Comparison of ENCODE assay signal across 23 cellular contexts in the genomic region with DNA sequence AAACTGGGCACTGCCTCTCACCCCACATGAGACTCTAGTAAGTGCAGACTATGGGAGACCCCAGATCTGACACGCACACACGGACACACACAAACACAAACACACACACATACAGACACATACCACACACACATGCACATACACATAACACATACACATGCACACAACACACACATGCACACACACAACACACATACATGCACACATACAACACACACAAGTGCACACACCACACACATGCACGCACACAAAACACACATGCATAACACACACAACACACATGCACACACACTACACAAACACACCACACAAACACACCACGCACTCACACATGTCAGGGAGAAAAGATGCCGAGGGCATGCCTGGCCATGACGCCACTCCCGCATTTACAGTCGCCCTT.
"Had no signal": no experiment of that assay in that cellular context is flagged by ENCODE, and none has a peak within 500 bp of the region (broad histone marks: within the 10 kb centered on the region; RNA-seq: fewer than 3 reads in every experiment).

No MANE protein-coding gene starts in this region.

- H3K27ac ChIP-seq: epithelial cell of prostate, ovary, stomach, testis, upper lobe of right lung had no signal

- H3K27ac Mint-ChIP-seq: activated B cell treated with CpG ODN at 0.5 μM for 24 hours; activated CD4-positive, alpha-beta T cell treated with anti-CD3 and anti-CD28 coated beads, Interleukin-2, amount 10 ng/mL, durations not matched to agents 24 days and 14 days; activated naive CD8-positive, alpha-beta T cell treated with anti-CD3 and anti-CD28 coated beads, Interleukin-2, amount 10 ng/mL, durations not matched to agents 7 days and 5 days; activated T-helper 1 cell treated with anti-CD3 and anti-CD28 coated beads, Interleukin-12 subunit alpha, Interleukin-12 subunit beta, Interleukin-2, Interleukin-4 antibody, amounts not matched to agents 30 ng/mL and 10 ng/mL and 1 ng/mL, durations not matched to agents 14 hours and 24 hours and 36 hours; effector memory CD8-positive, alpha-beta T cell had no signal

- H3K4me3 ChIP-seq: lung, ovary, stomach, testis, upper lobe of right lung had no signal

- H3K9me3 ChIP-seq: ovary, stomach, testis, upper lobe of right lung had no signal

- H3K9me3 Mint-ChIP-seq: activated B cell treated with CpG ODN at 0.5 μM for 24 hours; activated T-helper 1 cell treated with anti-CD3 and anti-CD28 coated beads, Interleukin-12 subunit alpha, Interleukin-12 subunit beta, Interleukin-2, Interleukin-4 antibody, amounts not matched to agents 30 ng/mL and 10 ng/mL and 1 ng/mL, durations not matched to agents 14 hours and 24 hours and 36 hours; effector memory CD8-positive, alpha-beta T cell; neural crest cell had no signal

- DNase-seq: activated B cell treated with CpG ODN at 0.5 μM for 24 hours; activated CD4-positive, alpha-beta T cell treated with anti-CD3 and anti-CD28 coated beads, Interleukin-2, amount 10 ng/mL, durations not matched to agents 24 days and 14 days; activated CD8-positive, alpha-beta memory T cell treated with anti-CD3 and anti-CD28 coated beads, Interleukin-2, amount 50 U/mL, for 48 hours; activated naive CD4-positive, alpha-beta T cell; activated naive CD8-positive, alpha-beta T cell treated with anti-CD3 and anti-CD28 coated beads, Interleukin-2, amount 10 ng/mL, durations not matched to agents 7 days and 5 days; anterior cingulate cortex; dermis blood vessel endothelial cell; effector memory CD8-positive, alpha-beta T cell; foreskin melanocyte; islet precursor cell; midbrain; ovary; stimulated activated CD4-positive, alpha-beta T cell treated with anti-CD3 and anti-CD28 coated beads, Interleukin-12 subunit alpha, Interleukin-12 subunit beta, amount 100 ng/mL, for 4 hours; stimulated activated CD4-positive, alpha-beta T cell treated with anti-CD3 and anti-CD28 coated beads, Interleukin-2, amount 100 ng/mL, for 24 hours; stomach; T-helper 1 cell; T1000; testis; upper lobe of right lung had no signal

- ATAC-seq: effector memory CD8-positive, alpha-beta T cell; upper lobe of right lung had no signal

- H3K27me3 ChIP-seq: ovary, stomach, testis, upper lobe of right lung had no signal

- H3K4me3 Mint-ChIP-seq: activated B cell treated with CpG ODN at 0.5 μM for 24 hours; activated CD4-positive, alpha-beta T cell treated with anti-CD3 and anti-CD28 coated beads, Interleukin-2, amount 10 ng/mL, durations not matched to agents 24 days and 14 days; activated naive CD8-positive, alpha-beta T cell treated with anti-CD3 and anti-CD28 coated beads, Interleukin-2, amount 10 ng/mL, durations not matched to agents 7 days and 5 days; activated T-helper 1 cell treated with anti-CD3 and anti-CD28 coated beads, Interleukin-12 subunit alpha, Interleukin-12 subunit beta, Interleukin-2, Interleukin-4 antibody, amounts not matched to agents 30 ng/mL and 10 ng/mL and 1 ng/mL, durations not matched to agents 14 hours and 24 hours and 36 hours; effector memory CD8-positive, alpha-beta T cell; neural crest cell had no signal

- H3K4me1 ChIP-seq: stomach, testis, upper lobe of right lung had no signal

- H3K27me3 Mint-ChIP-seq: activated B cell treated with CpG ODN at 0.5 μM for 24 hours; activated CD4-positive, alpha-beta T cell treated with anti-CD3 and anti-CD28 coated beads, Interleukin-2, amount 10 ng/mL, durations not matched to agents 24 days and 14 days; activated naive CD8-positive, alpha-beta T cell treated with anti-CD3 and anti-CD28 coated beads, Interleukin-2, amount 10 ng/mL, durations not matched to agents 7 days and 5 days; effector memory CD8-positive, alpha-beta T cell had no signal

- H3K36me3 ChIP-seq: ovary, stomach, upper lobe of right lung had no signal

- H3K4me1 Mint-ChIP-seq: activated B cell treated with CpG ODN at 0.5 μM for 24 hours; activated CD4-positive, alpha-beta T cell treated with anti-CD3 and anti-CD28 coated beads, Interleukin-2, amount 10 ng/mL, durations not matched to agents 24 days and 14 days had no signal
